ENCODE assay signal across 18 cellular contexts in genomic region chr2:236573066-236573929, GRCh38. TPM values are rescaled to one million over a fixed set of nuclear protein-coding genes. Genes with fewer than 3 reads are reported as not detected.
DNase-seq lines count a peak whose midpoint lies in the region; ATAC-seq, FAIRE-seq and TF ChIP-seq lines count a peak whose summit lies in the region.
"Had no signal": no experiment of that assay in that cellular context is flagged by ENCODE, and none has a peak within 500 bp of the region (broad histone marks: within the 10 kb centered on the region; RNA-seq: fewer than 3 reads in every experiment).

No MANE protein-coding gene starts in this region.

- no peak for ATAC-seq in GM12878
- no peak for ATAC-seq in HG02938 (IDR thresholded peaks at IDR 0.05; ENCODE audit: unreplicated experiment)
- ATAC-seq: activated CD4-positive, alpha-beta T cell treated with anti-CD3 and anti-CD28 coated beads for 36 hours; SK-N-SH treated with all-trans-retinoic acid at 6 μM for 48 hours had no signal

- no peaks in the 10 kb centered on the region for H3K27me3 ChIP-seq in GM12878 (replicated peaks in 1 of 2; ENCODE audit: control insufficient read depth in 2 of 2, insufficient read depth in 2 of 2, low read length in 1 of 2)
- no peaks in the 10 kb centered on the region for H3K27me3 ChIP-seq in esophagus squamous epithelium
- H3K27me3 ChIP-seq in neuron (ENCODE audit: insufficient read depth, low read length): no peaks in the 10 kb centered on the region
- peaks cover 2% of the 10 kb centered on the region for H3K27me3 ChIP-seq in suprapubic skin

- RAD21 ChIA-PET in GM12878 (lab: Charles Lee; ENCODE audit: unreplicated experiment): interaction anchor here (1.0 to 6.7 kb wide), 3 partner anchors 37 to 487 kb away, joined by 3 to 275 read pairs (median 3); no protein-coding TSS in a partner anchor

- TF ChIP-seq POLR2A in GM12878 (IDR thresholded peaks at IDR 0.05; ENCODE audit: low read depth, low read length) (no peak), esophagus squamous epithelium (IDR thresholded peaks at IDR 0.05) (no peak), suprapubic skin (IDR thresholded peaks at IDR 0.05) (no peak)

- no peak for TF ChIP-seq RAD21 in GM12878 (IDR thresholded peaks at IDR 0.05; ENCODE audit: insufficient read depth, low read depth, low read length)

- FAIRE-seq in GM12878 (lab: Jason Lieb, UNC) (no peak), kidney (lab: Jason Lieb, UNC) (no peak)

- H2AFZ ChIP-seq in GM12878 (ENCODE audit: control insufficient read depth, low read depth, low read length): no peak overlapping the region
- no peak overlapping the region for H2AFZ ChIP-seq in neuron (ENCODE audit: low read depth, low read length)

- DNase-seq in GM12878 (ENCODE audit: low read depth, low spot score) (no peak), esophagus squamous epithelium (lab: John Stamatoyannopoulos, UW) (no peak), suprapubic skin (ENCODE audit: low spot score in 2 of 2) (no peak), kidney (no peak), islet precursor cell (no peak)
- DNase-seq: activated CD4-positive, alpha-beta T cell treated with anti-CD3 and anti-CD28 coated beads for 36 hours; activated CD8-positive, alpha-beta memory T cell treated with anti-CD3 and anti-CD28 coated beads, Interleukin-2, amount 50 U/mL, for 48 hours; activated naive CD4-positive, alpha-beta T cell; brain microvascular endothelial cell; NCI-H1092; NCI-H2171; NCI-H774 had no signal

- H3K36me3 ChIP-seq in GM12878 (ENCODE audit: control insufficient read depth in 2 of 2, insufficient read depth in 2 of 2, low read length in 1 of 2) (no peaks in the 10 kb centered on the region; a peak in 1 of 4 replicates), esophagus squamous epithelium (no peaks in the 10 kb centered on the region), neuron (ENCODE audit: insufficient read depth, low read length) (peaks cover 68% of the 10 kb centered on the region), suprapubic skin (no peaks in the 10 kb centered on the region), kidney (ENCODE audit: control insufficient read depth in 1 of 2, insufficient read depth in 2 of 2, low read length in 2 of 2) (no peaks in the 10 kb centered on the region)
- H3K36me3 ChIP-seq: brain microvascular endothelial cell had no signal

- H4K20me1 ChIP-seq in GM12878 (ENCODE audit: control insufficient read depth, insufficient read depth): peaks cover 2% of the 10 kb centered on the region; the same call in 1 of the 2 replicates

- H3K9ac ChIP-seq in GM12878 (ENCODE audit: control insufficient read depth, insufficient read depth, low read length) (no peak overlapping the region), kidney (ENCODE audit: low read length in 2 of 2) (no peak overlapping the region)

- in situ Hi-C loops in GM12878 (cut with MboI): no loop called here

- no TSS peak for BruUV-seq in GM12878 (replicated peaks; lab: Mats Ljungman, UMichigan)

- no peak for TF ChIP-seq CTCF in GM12878 (IDR thresholded peaks at IDR 0.05 in 2 of 3, conservative IDR thresholded peaks at IDR 0.05 in 1 of 3; ENCODE audit: control insufficient read depth in 2 of 3, extremely low read depth in 1 of 3, insufficient read depth in 1 of 3, low read depth in 3 of 3, low read length in 3 of 3)
- TF ChIP-seq CTCF in esophagus squamous epithelium (IDR thresholded peaks at IDR 0.05): no peak
- TF ChIP-seq CTCF in suprapubic skin (IDR thresholded peaks at IDR 0.05): no peak
- no peak for TF ChIP-seq CTCF in kidney (IDR thresholded peaks at IDR 0.05; ENCODE audit: borderline replicate concordance, extremely low read depth, insufficient read depth)

- POLR2A ChIA-PET in GM12878 (lab: Charles Lee): no interaction called here

- SMC1A ChIA-PET in GM12878 (lab: Charles Lee; ENCODE audit: uncharacterized antibody, unreplicated experiment): interaction anchor here (1.0 to 2.3 kb wide), 4 partner anchors 11 to 514 kb away, joined by 3 to 10 read pairs (median 5); no protein-coding TSS in a partner anchor

- 88% methylated on average over 12 of the region's 12 CpGs for WGBS in GM12878 (ENCODE audit: insufficient coverage, insufficient replicate concordance, low lambda C conversion rate, missing lambda C conversion rate)
- 88 to 93% methylated on average over 6 to 8 of the region's 12 CpGs for WGBS in esophagus squamous epithelium, 2 donors
- WGBS in suprapubic skin: 73% methylated on average over 11 of the region's 12 CpGs

- H3K79me2 ChIP-seq in GM12878 (ENCODE audit: control insufficient read depth, insufficient read depth, low read length): peaks cover 32% of the 10 kb centered on the region

- peak overlapping the region; percentile 41 for H3K4me2 ChIP-seq in GM12878 (ENCODE audit: control insufficient read depth, insufficient read depth)

- CTCF ChIA-PET in GM12878 (lab: Yijun Ruan, JAX): interaction anchor here (1.3 to 1.9 kb wide), 2 partner anchors 60 to 495 kb away, joined by 3 to 7 read pairs; no protein-coding TSS in a partner anchor

- H3K9me3 ChIP-seq in GM12878 (replicated peaks; ENCODE audit: control insufficient read depth, insufficient read depth, low read length) (no peaks in the 10 kb centered on the region), esophagus squamous epithelium (no peaks in the 10 kb centered on the region), neuron (ENCODE audit: low read length) (peaks cover 27% of the 10 kb centered on the region), suprapubic skin (no peaks in the 10 kb centered on the region), kidney (ENCODE audit: control insufficient read depth in 1 of 2, low read length in 2 of 2) (no peaks in the 10 kb centered on the region)

- intact Hi-C loops in GM12878 (cut with micrococcal nuclease; ENCODE audit: unreplicated experiment) (no loop called here), esophagus squamous epithelium (cut with DNase I) (no loop called here), kidney (cut with DNase I) (no loop called here)

- H3K27ac ChIP-seq in GM12878 (ENCODE audit: control insufficient read depth, insufficient read depth): no peak overlapping the region
- H3K27ac ChIP-seq in esophagus squamous epithelium: peak overlapping the region in 3 of 4 donors; percentile 81 to 92 (median 86)
- H3K27ac ChIP-seq in suprapubic skin: peak overlapping the region; percentile 51
- no peak overlapping the region for H3K27ac ChIP-seq in kidney (ENCODE audit: low read depth in 2 of 2, low read length in 2 of 2)
- H3K27ac ChIP-seq: brain microvascular endothelial cell had no signal

- H3K4me3 ChIP-seq in GM12878 (peak overlapping the region; percentile 73; the same call in 1 of the 2 replicates), esophagus squamous epithelium (peak overlapping the region in 3 of 4 donors; percentile 48 to 69 (median 52)), neuron (ENCODE audit: low read length) (peak overlapping the region; percentile 84), suprapubic skin (peak overlapping the region; percentile 53), kidney (ENCODE audit: low read length in 2 of 2) (peak overlapping the region in 1 of 2 donors; percentile 84)

- H3K4me1 ChIP-seq in GM12878 (ENCODE audit: control insufficient read depth, insufficient read depth, low read length) (peaks cover 20% of the 10 kb centered on the region), esophagus squamous epithelium (peaks cover 21 to 85% (median 25%) of the 10 kb centered on the region in 3 donors), neuron (ENCODE audit: insufficient read depth, low read length) (peaks cover 64% of the 10 kb centered on the region), suprapubic skin (peaks cover 62% of the 10 kb centered on the region), kidney (ENCODE audit: control insufficient read depth in 1 of 2, insufficient read depth in 1 of 2, low read depth in 1 of 2, low read length in 2 of 2) (peaks cover 12 to 35% of the 10 kb centered on the region in 2 donors)

- TF ChIP-seq EP300 in GM12878 (IDR thresholded peaks at IDR 0.05; ENCODE audit: borderline replicate concordance in 1 of 2, control insufficient read depth in 1 of 2, low read depth in 2 of 2, low read length in 2 of 2): no peak
- TF ChIP-seq EP300 in suprapubic skin (IDR thresholded peaks at IDR 0.05): no peak

TF ChIP-seq in GM12878, 131 proteins besides CTCF, POLR2A, EP300 and RAD21:
- TF ChIP-seq POLR2AphosphoS2 (IDR thresholded peaks at IDR 0.05; ENCODE audit: low read depth, low read length): peak; percentile 33; the same call in 1 of the 2 replicates
- TF ChIP-seq DPF2 (IDR thresholded peaks at IDR 0.05): no peak

RNA-seq across cellular contexts. Expression of gene ACKR3, which starts 3.7 kb away (rescaled TPM):
- 179 and 190 TPM in 2 replicates for total RNA-seq in GM12878 (2013; cell fraction: nucleolus; rRNA removed)
- total RNA-seq in GM12878 (2014; rRNA removed) (6.7 and 10.0 TPM in 2 replicates), GM12878 (2014; rRNA removed; fragmentation: Illumina TruSeq; extraction: Trizol) (3.0 and 4.8 TPM in 2 replicates), GM12878 (2021) (7.0 and 7.4 TPM in 2 replicates), esophagus squamous epithelium (10 to 100 TPM in 3 of 4 donors, 1 to 10 TPM in 1; 5.9 to 29.5 (median 24.5) TPM), suprapubic skin (10 to 100 TPM; 15.8 to 51.5 (median 34.9) TPM), kidney (8.7 TPM)
- 13.1 TPM for polyA plus RNA-seq in GM12878 (2011; ENCODE audit: low read depth)
- polyA plus RNA-seq in GM12878 (2011; rRNA removed) (79.2 and 154 TPM in 2 replicates), GM12878 (2014; fragmentation: Illumina TruSeq; extraction: Trizol) (8.4 and 11.1 TPM in 2 replicates), GM12878 (2014; fragmentation: Nextera tagmentation; extraction: Ambion mirVana) (1 to 10 TPM; 3.1 to 3.8 TPM), GM12878 (2014; rRNA removed) (7.7 and 9.5 TPM in 2 replicates), GM12878 (2016; fragmentation: Nextera tagmentation; extraction: Ambion mirVana) (1 to 10 TPM; 6.1 to 6.2 TPM), kidney (ENCODE audit: insufficient read depth, low read depth, low replicate concordance) (6.9 TPM)
- polyA plus RNA-seq in GM12878 (2011; cell fraction: cytosol; rRNA removed): 198 and 252 TPM in 2 replicates
- 175 and 259 TPM in 2 replicates for polyA plus RNA-seq in GM12878 (2011; cell fraction: nucleus; rRNA removed)
- polyA plus RNA-seq in GM12878 (2012): 12.5 and 14.4 TPM in 2 replicates
- polyA minus RNA-seq in GM12878 (2011; rRNA and poly(A)+ RNA removed): 349 and 417 TPM in 2 replicates
- 24.4 and 33.4 TPM in 2 replicates for polyA minus RNA-seq in GM12878 (2011; cell fraction: cytosol; rRNA and poly(A)+ RNA removed)
- 62.5 and 74.1 TPM in 2 replicates for polyA minus RNA-seq in GM12878 (2011; cell fraction: nucleus; rRNA and poly(A)+ RNA removed)
- total RNA-seq: G401, HT-29, myocyte had no signal

Comparison
In these comparisons a context has a peak if more than half of its experiments do, and no peak if none do; other contexts are left out.
1. H3K27ac ChIP-seq: peak in esophagus squamous epithelium (3 of 4) and suprapubic skin (single experiment); none in GM12878 (single experiment) and kidney (0 of 2).